ENCODE assay signal across 19 cellular contexts in genomic region chr4:41006141-41006540, GRCh38.
"Had no signal": no experiment of that assay in that cellular context is flagged by ENCODE, and none has a peak within 500 bp of the region (broad histone marks: within the 10 kb centered on the region; RNA-seq: fewer than 3 reads in every experiment).

No MANE protein-coding gene starts in this region.

- DNase-seq: activated CD4-positive, CD25-positive, alpha-beta regulatory T cell treated with anti-CD3 and anti-CD28 coated beads, Interleukin-2, amount 50 U/mL, for 72 hours; activated CD8-positive, alpha-beta memory T cell treated with anti-CD3 and anti-CD28 coated beads for 24 hours; activated CD8-positive, alpha-beta memory T cell treated with anti-CD3 and anti-CD28 coated beads, Interleukin-2, amount 50 U/mL, for 48 hours; activated effector memory CD4-positive, alpha-beta T cell treated with anti-CD3 and anti-CD28 coated beads, Interleukin-2, amount 50 U/mL, for 16 hours; activated T-cell treated with anti-CD3 and anti-CD28 coated beads, Interleukin-2, amount 50 U/mL, for 72 hours; adrenal gland; endodermal cell; natural killer cell; right lobe of liver; stimulated activated CD4-positive, alpha-beta T cell treated with anti-CD3 and anti-CD28 coated beads, Interleukin-4, amount 100 ng/mL, for 4 hours; T-helper 2 cell; testis; upper lobe of left lung had no signal

- H3K36me3 Mint-ChIP-seq: activated naive CD4-positive, alpha-beta T cell treated with anti-CD3 and anti-CD28 coated beads, Interleukin-2, amount 50 U/mL, for 72 hours; natural killer cell; stimulated activated memory B cell treated with anti-CD40 and anti-IgM and Interleukin-4, amounts not matched to agents 10 μg/mL and 1 μg/mL and 100 μg/mL, for 72 hours had no signal

- H3K9me3 ChIP-seq: adrenal gland, neutrophil, right lobe of liver, testis, upper lobe of left lung had no signal

- H3K27ac ChIP-seq: adrenal gland, cardiac muscle cell, neutrophil, parathyroid adenoma, testis, upper lobe of left lung, VCaP had no signal

- ATAC-seq: activated naive CD4-positive, alpha-beta T cell treated with anti-CD3 and anti-CD28 coated beads, Interleukin-2, amount 50 U/mL, for 72 hours; activated T-cell treated with anti-CD3 and anti-CD28 coated beads, Interleukin-2, amount 50 U/mL, for 72 hours; natural killer cell; stimulated activated memory B cell treated with anti-CD40 and anti-IgM and Interleukin-4, amounts not matched to agents 10 μg/mL and 1 μg/mL and 100 μg/mL, for 72 hours had no signal

- H3K4me3 ChIP-seq: adrenal gland, cardiac muscle cell, right lobe of liver, testis, upper lobe of left lung had no signal

- H3K27me3 ChIP-seq: adrenal gland, cardiac muscle cell, neutrophil, right lobe of liver, testis, upper lobe of left lung had no signal

- H3K27me3 Mint-ChIP-seq: stimulated activated memory B cell treated with anti-CD40 and anti-IgM and Interleukin-4, amounts not matched to agents 10 μg/mL and 1 μg/mL and 100 μg/mL, for 72 hours had no signal

- H3K9ac ChIP-seq: parathyroid adenoma had no signal

- H3K4me1 ChIP-seq: adrenal gland, parathyroid adenoma, right lobe of liver, testis, upper lobe of left lung had no signal

- H3K4me1 Mint-ChIP-seq: endodermal cell; natural killer cell; stimulated activated memory B cell treated with anti-CD40 and anti-IgM and Interleukin-4, amounts not matched to agents 10 μg/mL and 1 μg/mL and 100 μg/mL, for 72 hours had no signal

- H3K4me3 Mint-ChIP-seq: activated T-cell treated with anti-CD3 and anti-CD28 coated beads, Interleukin-2, amount 50 U/mL, for 72 hours; endodermal cell; natural killer cell; stimulated activated memory B cell treated with anti-CD40 and anti-IgM and Interleukin-4, amounts not matched to agents 10 μg/mL and 1 μg/mL and 100 μg/mL, for 72 hours had no signal

- H3K9me3 Mint-ChIP-seq: activated naive CD4-positive, alpha-beta T cell treated with anti-CD3 and anti-CD28 coated beads, Interleukin-2, amount 50 U/mL, for 72 hours; natural killer cell; stimulated activated memory B cell treated with anti-CD40 and anti-IgM and Interleukin-4, amounts not matched to agents 10 μg/mL and 1 μg/mL and 100 μg/mL, for 72 hours had no signal

- H3K36me3 ChIP-seq: adrenal gland, cardiac muscle cell, neutrophil, right lobe of liver, upper lobe of left lung had no signal

- H3K27ac Mint-ChIP-seq: activated naive CD4-positive, alpha-beta T cell treated with anti-CD3 and anti-CD28 coated beads, Interleukin-2, amount 50 U/mL, for 72 hours; activated T-cell treated with anti-CD3 and anti-CD28 coated beads, Interleukin-2, amount 50 U/mL, for 72 hours; endodermal cell; natural killer cell; stimulated activated memory B cell treated with anti-CD40 and anti-IgM and Interleukin-4, amounts not matched to agents 10 μg/mL and 1 μg/mL and 100 μg/mL, for 72 hours had no signal

- H2AFZ ChIP-seq: parathyroid adenoma had no signal

- H3K79me2 ChIP-seq: parathyroid adenoma had no signal
